Comparison of ENCODE assay signal across 1 cellular context in the genomic region with DNA sequence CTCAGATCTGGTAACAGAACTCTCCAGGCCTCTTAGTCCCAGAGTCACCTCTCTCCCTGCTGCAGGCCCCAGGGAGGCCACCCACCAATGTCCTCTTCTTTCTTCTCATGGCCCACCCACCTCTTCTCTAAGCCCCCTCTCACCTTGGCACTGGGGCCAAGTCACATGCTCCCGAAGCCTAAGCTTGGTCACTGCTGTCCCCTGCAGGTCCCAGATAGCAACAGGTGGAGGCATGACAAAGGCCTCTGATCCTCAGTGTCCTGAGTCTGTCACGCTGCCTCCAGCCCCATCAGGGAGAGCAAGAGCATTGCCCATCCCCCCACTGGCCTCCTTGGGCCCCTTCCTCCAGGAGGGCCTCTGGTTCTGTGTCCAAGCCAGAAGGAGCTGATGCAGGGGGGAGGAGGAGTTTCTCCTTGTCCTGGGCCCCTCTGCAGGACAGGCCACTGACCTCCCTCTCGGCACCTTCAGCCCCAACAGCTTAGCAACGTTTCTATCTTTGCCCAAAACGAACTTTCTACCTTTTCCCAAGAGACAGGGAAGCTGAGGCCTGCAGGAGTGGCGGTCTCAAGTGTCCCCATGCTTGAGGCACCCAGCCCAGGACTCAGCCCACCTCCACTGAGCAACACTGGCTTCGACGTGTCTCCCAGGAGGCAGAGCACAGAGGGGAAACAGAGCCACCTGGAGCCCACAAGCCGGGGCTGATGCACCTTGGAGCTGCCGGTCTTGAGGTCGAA.
TF ChIP-seq lines count a peak whose summit lies in the region.

No MANE protein-coding gene starts in this region.

TF ChIP-seq in SK-N-SH, 30 proteins besides CTCF, POLR2A, EP300 and RAD21:
- TF ChIP-seq FOSL2 (IDR thresholded peaks at IDR 0.05; ENCODE audit: borderline replicate concordance, low read depth), result no peak
- peak; percentile 23; the same call in 1 of the 2 replicates for TF ChIP-seq SMC3 (IDR thresholded peaks at IDR 0.05; ENCODE audit: low read depth, low read length)
- no peak for TF ChIP-seq NFIC (IDR thresholded peaks at IDR 0.05; ENCODE audit: borderline replicate concordance)
TF ChIP-seq in SK-N-SH: peak in this region for 1.
